ENCODE assay signal across 16 cellular contexts in genomic region chr10:68759967-68760366, GRCh38. TPM values are rescaled to one million over a fixed set of nuclear protein-coding genes. Genes with fewer than 3 reads are reported as not detected.
DNase-seq lines count a peak whose midpoint lies in the region; ATAC-seq and TF ChIP-seq lines count a peak whose summit lies in the region.
"Had no signal": no experiment of that assay in that cellular context is flagged by ENCODE, and none has a peak within 500 bp of the region (broad histone marks: within the 10 kb centered on the region; RNA-seq: fewer than 3 reads in every experiment).

No MANE protein-coding gene starts in this region.

- H3K27me3 Mint-ChIP-seq in endodermal cell (ENCODE audit: insufficient read depth): no peaks in the 10 kb centered on the region
- no peaks in the 10 kb centered on the region for H3K27me3 Mint-ChIP-seq in stimulated activated naive B cell treated with anti-CD40 and anti-IgM and Interleukin-4, amounts not matched to agents 10 μg/mL and 1 μg/mL and 100 μg/mL, for 72 hours
- H3K27me3 Mint-ChIP-seq in activated naive CD8-positive, alpha-beta T cell treated with anti-CD3 and anti-CD28 coated beads for 36 hours: no peaks in the 10 kb centered on the region
- H3K27me3 Mint-ChIP-seq: B cell had no signal

- WGBS in endodermal cell (ENCODE audit: insufficient coverage in 1 of 2, insufficient read length in 1 of 2), 2 experiments: 96 to 98% methylated on average over 4 to 5 of the region's 5 CpGs

- intact Hi-C loops in left ventricle myocardium superior (cut with micrococcal nuclease): no loop called here

- ATAC-seq in left ventricle myocardium superior: no peak
- no peak for ATAC-seq in stimulated activated naive B cell treated with anti-CD40 and anti-IgM and Interleukin-4, amounts not matched to agents 10 μg/mL and 1 μg/mL and 100 μg/mL, for 72 hours (replicated peaks)
- ATAC-seq: CD8-positive, alpha-beta T cell had no signal

- H3K9me3 Mint-ChIP-seq in endodermal cell: no peaks in the 10 kb centered on the region
- H3K9me3 Mint-ChIP-seq in stimulated activated naive B cell treated with anti-CD40 and anti-IgM and Interleukin-4, amounts not matched to agents 10 μg/mL and 1 μg/mL and 100 μg/mL, for 72 hours: no peaks in the 10 kb centered on the region
- H3K9me3 Mint-ChIP-seq in activated naive CD8-positive, alpha-beta T cell treated with anti-CD3 and anti-CD28 coated beads for 36 hours: no peaks in the 10 kb centered on the region
- H3K9me3 Mint-ChIP-seq: CD8-positive, alpha-beta T cell; H9 had no signal

- H3K36me3 ChIP-seq in cardiac muscle cell: peaks cover 84% of the 10 kb centered on the region
- H3K36me3 ChIP-seq in endodermal cell (ENCODE audit: control insufficient read depth, insufficient read depth, low read length): peaks cover 82% of the 10 kb centered on the region

- H3K27ac ChIP-seq in cardiac muscle cell: peak overlapping the region; percentile 36
- no peak overlapping the region for H3K27ac ChIP-seq in endodermal cell (ENCODE audit: low read depth, low read length)
- H3K27ac ChIP-seq: BLaER1 treated with 17β-estradiol and CSF1 and Interleukin-3, amounts not matched to agents 10 nM and 100 nM; GM23248 had no signal

- H3K27ac Mint-ChIP-seq in endodermal cell: peak overlapping the region; percentile 39
- H3K27ac Mint-ChIP-seq in stimulated activated naive B cell treated with anti-CD40 and anti-IgM and Interleukin-4, amounts not matched to agents 10 μg/mL and 1 μg/mL and 100 μg/mL, for 72 hours: peak overlapping the region; percentile 37
- H3K27ac Mint-ChIP-seq in activated naive CD8-positive, alpha-beta T cell treated with anti-CD3 and anti-CD28 coated beads for 36 hours: no peak overlapping the region
- H3K27ac Mint-ChIP-seq: B cell; CD8-positive, alpha-beta T cell had no signal

- H3K36me3 Mint-ChIP-seq in endodermal cell (ENCODE audit: low read depth): peaks cover 71% of the 10 kb centered on the region
- peaks cover 28% of the 10 kb centered on the region in 2 donors for H3K36me3 Mint-ChIP-seq in stimulated activated naive B cell treated with anti-CD40 and anti-IgM and Interleukin-4, amounts not matched to agents 10 μg/mL and 1 μg/mL and 100 μg/mL, for 72 hours
- peaks cover 12% of the 10 kb centered on the region for H3K36me3 Mint-ChIP-seq in activated naive CD8-positive, alpha-beta T cell treated with anti-CD3 and anti-CD28 coated beads for 36 hours

- H3K9me3 ChIP-seq in cardiac muscle cell (ENCODE audit: low read depth): no peaks in the 10 kb centered on the region
- no peaks in the 10 kb centered on the region for H3K9me3 ChIP-seq in endodermal cell (ENCODE audit: control insufficient read depth, low read length)
- H3K9me3 ChIP-seq: BLaER1 treated with 17β-estradiol and CSF1 and Interleukin-3, amounts not matched to agents 10 nM and 100 nM had no signal

- no peaks in the 10 kb centered on the region for H3K4me1 ChIP-seq in cardiac muscle cell (ENCODE audit: low read depth)
- H3K4me1 ChIP-seq in endodermal cell (ENCODE audit: control insufficient read depth, insufficient read depth, low read length): no peaks in the 10 kb centered on the region
- H3K4me1 ChIP-seq: BLaER1 treated with 17β-estradiol and CSF1 and Interleukin-3, amounts not matched to agents 10 nM and 100 nM had no signal

- no peak for DNase-seq in cardiac muscle cell (ENCODE audit: low read depth in 1 of 2, low spot score in 1 of 2)
- DNase-seq in left ventricle myocardium superior: no peak
- DNase-seq in endodermal cell: no peak
- DNase-seq in mesenteric fat pad (ENCODE audit: low spot score): peak; percentile 26
- DNase-seq in stimulated activated naive B cell treated with anti-CD40 and anti-IgM and Interleukin-4, amounts not matched to agents 10 μg/mL and 1 μg/mL and 100 μg/mL, for 72 hours: no peak
- DNase-seq in AG08396 (ENCODE audit: low spot score): no peak
- DNase-seq in activated naive CD8-positive, alpha-beta T cell treated with anti-CD3 and anti-CD28 coated beads for 36 hours: no peak
- no peak for DNase-seq in SHP77 treated with DMSO at 0.1 percent for 48 hours (lab: John Stamatoyannopoulos, UW)
- DNase-seq: 8988T; Calu3; CD8-positive, alpha-beta T cell; DMS79 treated with DMSO at 0.1 percent for 48 hours; GM23248; H9 had no signal

- H3K4me3 ChIP-seq in cardiac muscle cell (no peak overlapping the region), endodermal cell (ENCODE audit: low read length) (no peak overlapping the region)
- H3K4me3 ChIP-seq: BLaER1 treated with 17β-estradiol and CSF1 and Interleukin-3, amounts not matched to agents 10 nM and 100 nM; GM23248 had no signal

- H3K9ac ChIP-seq in endodermal cell (ENCODE audit: extremely low read depth, low read length, poor library complexity, severe bottlenecking): no peak overlapping the region
- H3K9ac ChIP-seq: BLaER1 treated with 17β-estradiol and CSF1 and Interleukin-3, amounts not matched to agents 10 nM and 100 nM; GM23248 had no signal

- TF ChIP-seq CTCF in cardiac muscle cell (IDR thresholded peaks at IDR 0.05; ENCODE audit: low read depth, low read length) (no peak), endodermal cell (conservative IDR thresholded peaks at IDR 0.05) (no peak)

- no peak overlapping the region for H3K4me3 Mint-ChIP-seq in endodermal cell
- H3K4me3 Mint-ChIP-seq in stimulated activated naive B cell treated with anti-CD40 and anti-IgM and Interleukin-4, amounts not matched to agents 10 μg/mL and 1 μg/mL and 100 μg/mL, for 72 hours: no peak overlapping the region
- no peak overlapping the region for H3K4me3 Mint-ChIP-seq in activated naive CD8-positive, alpha-beta T cell treated with anti-CD3 and anti-CD28 coated beads for 36 hours
- H3K4me3 Mint-ChIP-seq: B cell; CD8-positive, alpha-beta T cell; H9 had no signal

- no peaks in the 10 kb centered on the region for H3K4me1 Mint-ChIP-seq in endodermal cell
- H3K4me1 Mint-ChIP-seq in stimulated activated naive B cell treated with anti-CD40 and anti-IgM and Interleukin-4, amounts not matched to agents 10 μg/mL and 1 μg/mL and 100 μg/mL, for 72 hours: no peaks in the 10 kb centered on the region
- H3K4me1 Mint-ChIP-seq in activated naive CD8-positive, alpha-beta T cell treated with anti-CD3 and anti-CD28 coated beads for 36 hours: peaks cover 4% of the 10 kb centered on the region
- H3K4me1 Mint-ChIP-seq: B cell, H9 had no signal

- H3K27me3 ChIP-seq in cardiac muscle cell (no peaks in the 10 kb centered on the region), endodermal cell (ENCODE audit: control insufficient read depth, insufficient read depth, low read length, poor library complexity, severe bottlenecking) (no peaks in the 10 kb centered on the region)
- H3K27me3 ChIP-seq: BLaER1 treated with 17β-estradiol and CSF1 and Interleukin-3, amounts not matched to agents 10 nM and 100 nM had no signal

RNA-seq across cellular contexts. Expression of gene CCAR1, which starts 38.9 kb away (rescaled TPM):
- 61.4 and 85.7 TPM in 2 replicates for total RNA-seq in cardiac muscle cell
- polyA plus RNA-seq in cardiac muscle cell: 63.8 and 98.1 TPM in 2 replicates
- total RNA-seq in left ventricle myocardium superior: 21.5 TPM
- total RNA-seq in endodermal cell: 100 to 1,000 TPM in 1 of 2 donors, 10 to 100 TPM in 1; 89.5 to 108 TPM
- polyA plus RNA-seq in endodermal cell (2013, experiment 1 of 2): 66.1 TPM
- polyA plus RNA-seq in endodermal cell (2013, experiment 2 of 2): 58.1 TPM
- total RNA-seq in mesenteric fat pad: 51.9 TPM
- 100 to 1,000 TPM; 112 to 118 TPM for total RNA-seq in activated naive CD8-positive, alpha-beta T cell treated with anti-CD3 and anti-CD28 coated beads for 36 hours
